Comparison of ENCODE assay signal across 20 cellular contexts in the genomic region with DNA sequence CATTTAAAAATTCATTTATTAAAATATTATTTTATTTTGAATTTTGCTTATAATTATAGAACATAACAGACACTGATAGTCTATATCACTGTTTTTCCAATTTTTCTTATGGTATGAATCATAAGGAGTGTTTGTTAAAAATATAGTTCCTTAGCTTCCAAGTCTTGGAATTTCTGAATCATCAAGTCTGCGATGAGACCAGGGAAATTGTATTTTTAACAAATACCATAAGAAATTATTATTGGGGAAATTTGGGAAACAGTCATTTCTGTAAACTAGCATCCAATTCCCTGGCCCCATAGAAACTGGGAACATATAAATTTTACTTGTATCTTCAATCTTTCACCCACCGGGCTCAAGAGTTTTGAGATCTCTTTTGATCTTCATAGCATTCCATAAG.
"Had no signal": no experiment of that assay in that cellular context is flagged by ENCODE, and none has a peak within 500 bp of the region (broad histone marks: within the 10 kb centered on the region; RNA-seq: fewer than 3 reads in every experiment).

No MANE protein-coding gene starts in this region.

- H3K27ac ChIP-seq: coronary artery, epithelial cell of prostate, lower lobe of right lung, prostate gland, right lobe of liver had no signal

- H3K9me3 ChIP-seq: lower lobe of right lung, prostate gland, right lobe of liver had no signal

- H3K4me3 ChIP-seq: coronary artery, lower lobe of right lung, prostate gland, right lobe of liver had no signal

- H3K27me3 ChIP-seq: right lobe of liver had no signal

- DNase-seq: activated CD4-positive, alpha-beta T cell treated with anti-CD3 and anti-CD28 coated beads, Interleukin-2, amount 50 U/mL, for 4 hours; activated effector memory CD4-positive, alpha-beta T cell treated with anti-CD3 and anti-CD28 coated beads, Interleukin-2, amount 50 U/mL, for 16 hours; activated T-cell treated with anti-CD3 and anti-CD28 coated beads, Interleukin-2, amount 50 U/mL, for 24 hours; anterior cingulate cortex; effector memory CD8-positive, alpha-beta T cell; glutamatergic neuron; immature natural killer cell; left cardiac atrium; lower lobe of right lung; naive thymus-derived CD4-positive, alpha-beta T cell; right lobe of liver; stimulated activated CD4-positive, alpha-beta T cell treated with anti-CD3 and anti-CD28 coated beads, Interleukin-2, amount 100 ng/mL, for 24 hours; stimulated activated naive B cell treated with anti-CD40 and anti-IgM and Interleukin-4, amounts not matched to agents 10 μg/mL and 1 μg/mL and 100 μg/mL, for 72 hours; T-helper 2 cell; trophoblast cell had no signal

- H3K36me3 ChIP-seq: lower lobe of right lung, prostate gland, right lobe of liver had no signal

- ATAC-seq: activated CD4-positive, CD25-positive, alpha-beta regulatory T cell treated with anti-CD3 and anti-CD28 coated beads, Interleukin-2, amount 50 U/mL, for 24 hours; activated naive CD4-positive, alpha-beta T cell treated with anti-CD3 and anti-CD28 coated beads, Interleukin-2, amount 50 U/mL, for 72 hours; effector memory CD8-positive, alpha-beta T cell; left cardiac atrium; lower lobe of right lung; naive thymus-derived CD4-positive, alpha-beta T cell; right lobe of liver; stimulated activated naive B cell treated with anti-CD40 and anti-IgM and Interleukin-4, amounts not matched to agents 10 μg/mL and 1 μg/mL and 100 μg/mL, for 72 hours had no signal

- H3K4me1 ChIP-seq: lower lobe of right lung, prostate gland had no signal
